ENCODE assay signal across 8 cellular contexts in the genomic region with DNA sequence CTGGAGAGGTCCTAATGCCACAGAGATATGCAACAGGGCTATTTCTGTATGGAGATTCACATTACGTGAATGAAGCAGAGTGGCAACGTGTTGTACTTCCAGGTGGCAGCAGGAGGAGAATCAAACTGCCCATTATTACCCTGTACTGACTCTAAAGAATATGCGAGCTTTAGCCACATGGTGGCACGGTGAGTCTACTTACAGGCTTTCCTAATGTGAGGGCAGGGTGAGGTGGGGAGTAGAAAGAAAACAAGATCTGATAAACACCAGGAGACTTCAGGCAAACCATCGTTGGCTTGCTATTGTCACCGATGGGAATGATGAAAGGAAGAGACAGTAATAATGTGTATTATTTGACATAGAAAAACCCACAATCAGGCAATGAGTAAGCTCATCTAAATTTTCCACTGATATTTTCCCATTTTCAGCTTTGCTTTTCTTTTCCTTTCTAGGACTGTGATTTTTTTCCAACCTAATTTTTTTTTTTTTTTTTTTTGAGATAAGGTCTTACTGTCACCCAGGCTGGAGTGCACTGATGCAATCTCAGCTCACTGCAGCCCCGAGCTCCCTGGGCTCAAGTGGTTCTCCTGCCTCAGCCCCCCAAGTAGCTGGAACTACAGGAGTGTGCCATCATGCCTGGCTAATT.
A peak's percentile ranks its signal among the peaks of the same experiment; 100 is the strongest.
DNase-seq lines count a peak whose midpoint lies in the region; ATAC-seq, FAIRE-seq and TF ChIP-seq lines count a peak whose summit lies in the region.

No MANE protein-coding gene starts in this region.

- CTCF ChIA-PET in A549 (lab: Yijun Ruan, JAX) = interaction anchor here (0.6 to 5.9 kb wide), 50 partner anchors 10 to 665 kb away, joined by 3 to 84 read pairs (median 4); a partner anchor contains a TSS

- no peak for TF ChIP-seq EP300 in A549 (IDR thresholded peaks at IDR 0.05)

- H3K9me3 ChIP-seq in A549 = no peaks in the 10 kb centered on the region
- H3K9me3 ChIP-seq in body of pancreas = peaks cover 0 to 4% (median 0%) of the 10 kb centered on the region in 3 donors
- H3K9me3 ChIP-seq in iPS DF 6.9 (ENCODE audit: control insufficient read depth, insufficient read depth, low read length) = no peaks in the 10 kb centered on the region

- intact Hi-C loops in body of pancreas (cut with DNase I) = loop anchor here (10.0 kb wide), 1 partner anchor 347 kb away; no protein-coding TSS in a partner anchor

- H3K4me1 ChIP-seq in A549 (peaks cover 4% of the 10 kb centered on the region; the same call in 1 of the 3 replicates), body of pancreas (peaks cover 12% of the 10 kb centered on the region), iPS DF 6.9 (ENCODE audit: control insufficient read depth, insufficient read depth, low read length) (no peaks in the 10 kb centered on the region)

- WGBS in A549 (ENCODE audit: missing lambda C conversion rate) = 6% methylated on average over 7 of the region's 7 CpGs
- 9 to 11% methylated on average over 7 of the region's 7 CpGs for WGBS in body of pancreas, 2 donors
- no CpG with 5 or more reads among the region's 7 CpGs for WGBS in iPS DF 6.9 (ENCODE audit: insufficient coverage, insufficient read length)

- H3K4me3 ChIP-seq in A549 (no peak overlapping the region), body of pancreas (no peak overlapping the region), iPS DF 6.9 (ENCODE audit: low read length) (no peak overlapping the region)

- POLR2A ChIA-PET in A549 (lab: Yijun Ruan, JAX) = interaction anchor here (1.2 kb wide), 1 partner anchor 203 kb away, joined by 8 read pairs; a partner anchor contains a TSS

- H3K27me3 ChIP-seq in body of pancreas (no peaks in the 10 kb centered on the region), iPS DF 6.9 (ENCODE audit: control insufficient read depth, insufficient read depth, low read length) (no peaks in the 10 kb centered on the region)

- peak overlapping the region in 1 of 2 experiments; percentile 30; a peak in 1 of 6 replicates for H3K27ac ChIP-seq in A549
- peak overlapping the region in 1 of 4 donors; percentile 4 for H3K27ac ChIP-seq in body of pancreas
- no peak overlapping the region for H3K27ac ChIP-seq in iPS DF 6.9 (ENCODE audit: low read length)

- H3K4me2 ChIP-seq in A549 = peak overlapping the region; percentile 31

- DNase-seq in A549 (ENCODE audit: low read depth in 1 of 2, low spot score in 1 of 2) (peak; percentile 83 to 86), GM18507 (ENCODE audit: extremely low spot score, insufficient read length, low read depth) (peak; percentile 44), NCI-H1930 (lab: John Stamatoyannopoulos, UW) (peak; percentile 63 to 69), T-helper 9 cell (peak; percentile 26), body of pancreas (peak; percentile 74 to 87 (median 80)), iPS DF 6.9 (ENCODE audit: low read depth, low spot score) (peak; percentile 70)
- DNase-seq in stimulated activated CD4-positive, alpha-beta T cell treated with anti-CD3 and anti-CD28 coated beads, Interleukin-15, amount 100 ng/mL, for 1 hour (ENCODE audit: low read depth in 1 of 2, low spot score in 1 of 2) = peak; percentile 3 to 10

- H3K36me3 ChIP-seq in body of pancreas (replicated peaks in 1 of 2; ENCODE audit: insufficient read depth in 1 of 2, low read depth in 2 of 2) (no peaks in the 10 kb centered on the region), iPS DF 6.9 (ENCODE audit: control insufficient read depth, insufficient read depth, low read length) (no peaks in the 10 kb centered on the region)

- peak; percentile 99 for FAIRE-seq in A549 (lab: Jason Lieb, UNC)
- peak; percentile 91 for FAIRE-seq in GM18507 (lab: Jason Lieb, UNC)

- peak; percentile 97 for TF ChIP-seq RAD21 in A549 (conservative IDR thresholded peaks at IDR 0.05 in 1 of 2, IDR thresholded peaks at IDR 0.05 in 1 of 2)

- TF ChIP-seq POLR2A in A549 (IDR thresholded peaks at IDR 0.05; ENCODE audit: low read length) = no peak
- no peak for TF ChIP-seq POLR2A in body of pancreas (IDR thresholded peaks at IDR 0.05)

- peak; percentile 100 for ATAC-seq in A549
- ATAC-seq in HG02943 (IDR thresholded peaks at IDR 0.05; ENCODE audit: low read depth, unreplicated experiment) = peak; percentile 96
- ATAC-seq in body of pancreas = peak; percentile 93

- TF ChIP-seq CTCF in A549 (IDR thresholded peaks at IDR 0.05) (peak; percentile 94), body of pancreas (IDR thresholded peaks at IDR 0.05) (peak; percentile 63 to 99 (median 93))

TF ChIP-seq in A549, 52 proteins besides CTCF, POLR2A, EP300 and RAD21:
- no peak for TF ChIP-seq GATA3 (IDR thresholded peaks at IDR 0.05; ENCODE audit: borderline replicate concordance)
- TF ChIP-seq MYC (IDR thresholded peaks at IDR 0.05; ENCODE audit: borderline replicate concordance, low read length) = no peak
- TF ChIP-seq ZNF302 (CRISPR knock-in tag; IDR thresholded peaks at IDR 0.05) = no peak
- TF ChIP-seq NPAS2 (CRISPR knock-in tag; IDR thresholded peaks at IDR 0.05; ENCODE audit: borderline replicate concordance) = no peak
- TF ChIP-seq EHF (CRISPR knock-in tag; IDR thresholded peaks at IDR 0.05) = no peak
- TF ChIP-seq KDM5A (IDR thresholded peaks at IDR 0.05) = no peak
- TF ChIP-seq POLR2AphosphoS2 (conservative IDR thresholded peaks at IDR 0.05; ENCODE audit: low read length) = no peak
- 0 out of 2 replicates have a peak, but pooled peaks have one; percentile 9 for TF ChIP-seq MAZ (IDR thresholded peaks at IDR 0.05; ENCODE audit: borderline replicate concordance, low read depth, low read length)
- TF ChIP-seq, protein P1, sequence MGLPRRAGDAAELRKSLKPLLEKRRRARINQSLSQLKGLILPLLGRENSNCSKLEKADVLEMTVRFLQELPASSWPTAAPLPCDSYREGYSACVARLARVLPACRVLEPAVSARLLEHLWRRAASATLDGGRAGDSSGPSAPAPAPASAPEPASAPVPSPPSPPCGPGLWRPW (IDR thresholded peaks at IDR 0.05) = no peak
- TF ChIP-seq ZSCAN20 (CRISPR knock-in tag; IDR thresholded peaks at IDR 0.05) = no peak
- TF ChIP-seq, protein P2, sequence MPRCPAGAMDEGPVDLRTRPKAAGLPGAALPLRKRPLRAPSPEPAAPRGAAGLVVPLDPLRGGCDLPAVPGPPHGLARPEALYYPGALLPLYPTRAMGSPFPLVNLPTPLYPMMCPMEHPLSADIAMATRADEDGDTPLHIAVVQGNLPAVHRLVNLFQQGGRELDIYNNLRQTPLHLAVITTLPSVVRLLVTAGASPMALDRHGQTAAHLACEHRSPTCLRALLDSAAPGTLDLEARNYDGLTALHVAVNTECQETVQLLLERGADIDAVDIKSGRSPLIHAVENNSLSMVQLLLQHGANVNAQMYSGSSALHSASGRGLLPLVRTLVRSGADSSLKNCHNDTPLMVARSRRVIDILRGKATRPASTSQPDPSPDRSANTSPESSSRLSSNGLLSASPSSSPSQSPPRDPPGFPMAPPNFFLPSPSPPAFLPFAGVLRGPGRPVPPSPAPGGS (IDR thresholded peaks at IDR 0.05) = no peak
- peak; percentile 95 for TF ChIP-seq SMC3 (IDR thresholded peaks at IDR 0.05)
- TF ChIP-seq CBX8 (IDR thresholded peaks at IDR 0.05) = no peak
- TF ChIP-seq HOXB13 (CRISPR knock-in tag; IDR thresholded peaks at IDR 0.05; ENCODE audit: low read depth) = no peak

Comparison
In these comparisons a context has a peak if more than half of its experiments do, and no peak if none do; other contexts are left out.
1. DNase-seq: peak in every context shown above with its lines; median percentile 84 in A549; 80 in body of pancreas; 70 in iPS DF 6.9; 66 in NCI-H1930; 44 in GM18507; 26 in T-helper 9 cell; 6 in stimulated activated CD4-positive, alpha-beta T cell treated with anti-CD3 and anti-CD28 coated beads, Interleukin-15, amount 100 ng/mL, for 1 hour.